Comparison of ENCODE assay signal across 13 cellular contexts in genomic region chr18:47876813-47877212, GRCh38.
"Had no signal": no experiment of that assay in that cellular context is flagged by ENCODE, and none has a peak within 500 bp of the region (broad histone marks: within the 10 kb centered on the region; RNA-seq: fewer than 3 reads in every experiment).

No MANE protein-coding gene starts in this region.

- H3K27ac ChIP-seq: adrenal gland had no signal

- H3K27me3 ChIP-seq: adrenal gland had no signal

- H3K4me3 Mint-ChIP-seq: activated CD4-positive, alpha-beta memory T cell treated with anti-CD3 and anti-CD28 coated beads for 36 hours; activated naive CD4-positive, alpha-beta T cell treated with anti-CD3 and anti-CD28 coated beads for 36 hours; dendritic cell treated with granulocyte-macrophage colony-stimulating factor and Interleukin-4, amounts not matched to agents 40 ng/mL and 50 ng/mL, for 4 days; effector memory CD8-positive, alpha-beta T cell; immature natural killer cell; naive thymus-derived CD8-positive, alpha-beta T cell had no signal

- H3K36me3 ChIP-seq: adrenal gland had no signal

- ATAC-seq: effector memory CD8-positive, alpha-beta T cell; left cardiac atrium; mucosa of descending colon; naive thymus-derived CD8-positive, alpha-beta T cell had no signal

- FAIRE-seq: urothelium cell line had no signal

- H3K4me3 ChIP-seq: adrenal gland had no signal

- H3K9me3 Mint-ChIP-seq: activated CD4-positive, alpha-beta memory T cell treated with anti-CD3 and anti-CD28 coated beads for 36 hours; activated naive CD4-positive, alpha-beta T cell treated with anti-CD3 and anti-CD28 coated beads for 36 hours; dendritic cell treated with granulocyte-macrophage colony-stimulating factor and Interleukin-4, amounts not matched to agents 40 ng/mL and 50 ng/mL, for 4 days; effector memory CD8-positive, alpha-beta T cell; immature natural killer cell had no signal

- DNase-seq: activated CD4-positive, alpha-beta memory T cell treated with anti-CD3 and anti-CD28 coated beads for 36 hours; activated CD8-positive, alpha-beta memory T cell treated with anti-CD3 and anti-CD28 coated beads, Interleukin-2, amount 50 U/mL, for 4 hours; activated naive CD4-positive, alpha-beta T cell treated with anti-CD3 and anti-CD28 coated beads for 36 hours; adrenal gland; effector memory CD8-positive, alpha-beta T cell; immature natural killer cell; left cardiac atrium; mucosa of descending colon; stimulated activated CD4-positive, alpha-beta T cell treated with anti-CD3 and anti-CD28 coated beads, Interleukin-4, amount 100 ng/mL, for 4 hours; SW 1271 had no signal

- H3K9me3 ChIP-seq: mucosa of descending colon had no signal

- H3K27me3 Mint-ChIP-seq: activated CD4-positive, alpha-beta memory T cell treated with anti-CD3 and anti-CD28 coated beads for 36 hours; dendritic cell treated with granulocyte-macrophage colony-stimulating factor and Interleukin-4, amounts not matched to agents 40 ng/mL and 50 ng/mL, for 4 days; effector memory CD8-positive, alpha-beta T cell; naive thymus-derived CD8-positive, alpha-beta T cell had no signal
